Comparison of ENCODE assay signal across 13 cellular contexts in genomic region chr13:96979861-96980260, GRCh38. TPM values are rescaled to one million over a fixed set of nuclear protein-coding genes. Genes with fewer than 3 reads are reported as not detected.
"Had no signal": no experiment of that assay in that cellular context is flagged by ENCODE, and none has a peak within 500 bp of the region (broad histone marks: within the 10 kb centered on the region; RNA-seq: fewer than 3 reads in every experiment).

No MANE protein-coding gene starts in this region.

RNA-seq across cellular contexts. Expression of gene OXGR1, which starts 14.4 kb away (rescaled TPM):
- total RNA-seq: kidney epithelial cell; left lobe of liver; left ventricle myocardium inferior; liver; lung microvascular endothelial cell; mammary epithelial cell; mononuclear cell; mucosa of gallbladder; myocyte; naive thymus-derived CD4-positive, alpha-beta T cell had no signal
- polyA plus RNA-seq: hepatocyte; immature natural killer cell; keratinocyte; liver; mammary epithelial cell; naive thymus-derived CD4-positive, alpha-beta T cell had no signal
